ENCODE assay signal across 9 cellular contexts in the genomic region with DNA sequence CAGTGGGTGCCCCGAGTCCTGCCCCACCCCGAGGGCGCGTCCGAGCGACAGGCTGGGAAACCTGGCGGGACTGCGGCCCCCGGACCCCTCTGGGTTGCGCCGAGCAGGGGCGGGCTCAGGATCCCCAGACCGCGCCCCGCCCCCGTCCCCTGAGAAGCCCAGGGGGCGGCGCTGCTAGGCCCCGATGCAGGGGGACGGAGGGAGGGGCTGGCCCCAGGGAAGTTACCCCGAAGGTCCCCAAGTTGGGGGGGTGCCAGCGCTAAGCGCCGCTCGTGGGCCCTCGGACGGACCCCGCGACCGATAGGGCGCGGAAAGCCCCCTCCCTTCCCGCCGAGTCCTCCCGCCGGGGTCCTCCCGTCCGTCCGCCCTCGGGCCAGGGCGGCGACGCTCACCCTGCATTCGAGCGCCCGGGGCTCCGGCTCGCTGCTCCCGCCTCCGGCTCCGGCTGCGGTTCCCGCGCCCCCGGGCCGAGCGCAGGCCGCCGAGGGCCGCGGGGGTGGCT. TPM values are rescaled to one million over a fixed set of nuclear protein-coding genes. Genes with fewer than 3 reads are reported as not detected.
A peak's percentile ranks its signal among the peaks of the same experiment; 100 is the strongest.
DNase-seq lines count a peak whose midpoint lies in the region; ATAC-seq and FAIRE-seq lines count a peak whose summit lies in the region.
"Had no signal": no experiment of that assay in that cellular context is flagged by ENCODE, and none has a peak within 500 bp of the region (broad histone marks: within the 10 kb centered on the region; RNA-seq: fewer than 3 reads in every experiment).

No MANE protein-coding gene starts in this region.

- no peak overlapping the region for H3K4me3 Mint-ChIP-seq in activated naive CD8-positive, alpha-beta T cell treated with anti-CD3 and anti-CD28 coated beads, Interleukin-2, amount 50 U/mL, for 24 hours
- H3K4me3 Mint-ChIP-seq in immature natural killer cell, result no peak overlapping the region

- ATAC-seq in HG02759 (IDR thresholded peaks at IDR 0.05; ENCODE audit: unreplicated experiment), result peak; percentile 36
- ATAC-seq in activated naive CD8-positive, alpha-beta T cell treated with anti-CD3 and anti-CD28 coated beads, Interleukin-2, amount 50 U/mL, for 24 hours, result peak; percentile 11
- ATAC-seq in HG03196 (IDR thresholded peaks at IDR 0.05; ENCODE audit: unreplicated experiment), result no peak
- ATAC-seq in HG03095 (IDR thresholded peaks at IDR 0.05; ENCODE audit: unreplicated experiment), result no peak

- H3K4me1 Mint-ChIP-seq in activated naive CD8-positive, alpha-beta T cell treated with anti-CD3 and anti-CD28 coated beads, Interleukin-2, amount 50 U/mL, for 24 hours, result peaks cover 5% of the 10 kb centered on the region
- H3K4me1 Mint-ChIP-seq in immature natural killer cell, result peaks cover 6 to 10% of the 10 kb centered on the region in 2 donors

- no peaks in the 10 kb centered on the region for H3K36me3 Mint-ChIP-seq in activated naive CD8-positive, alpha-beta T cell treated with anti-CD3 and anti-CD28 coated beads, Interleukin-2, amount 50 U/mL, for 24 hours (ENCODE audit: low read depth)
- no peaks in the 10 kb centered on the region for H3K36me3 Mint-ChIP-seq in immature natural killer cell

- DNase-seq in Daoy (ENCODE audit: low read depth) (peak; percentile 61), immature natural killer cell (peak in 2 of 3 donors; percentile 32 to 39), urothelium cell line (ENCODE audit: low spot score) (peak; percentile 52)
- DNase-seq in activated naive CD8-positive, alpha-beta T cell treated with anti-CD3 and anti-CD28 coated beads, Interleukin-2, amount 50 U/mL, for 24 hours, result no peak
- no peak for DNase-seq in central memory CD4-positive, alpha-beta T cell

- H3K9me3 Mint-ChIP-seq in activated naive CD8-positive, alpha-beta T cell treated with anti-CD3 and anti-CD28 coated beads, Interleukin-2, amount 50 U/mL, for 24 hours, result no peaks in the 10 kb centered on the region
- no peaks in the 10 kb centered on the region for H3K9me3 Mint-ChIP-seq in immature natural killer cell

- H3K27ac Mint-ChIP-seq in activated naive CD8-positive, alpha-beta T cell treated with anti-CD3 and anti-CD28 coated beads, Interleukin-2, amount 50 U/mL, for 24 hours, result no peak overlapping the region
- no peak overlapping the region for H3K27ac Mint-ChIP-seq in immature natural killer cell

- peaks cover 18% of the 10 kb centered on the region for H3K27me3 Mint-ChIP-seq in activated naive CD8-positive, alpha-beta T cell treated with anti-CD3 and anti-CD28 coated beads, Interleukin-2, amount 50 U/mL, for 24 hours
- peaks cover 0 to 7% (median 0%) of the 10 kb centered on the region in 3 donors for H3K27me3 Mint-ChIP-seq in immature natural killer cell (ENCODE audit: low read depth in 3 of 3)

- FAIRE-seq in urothelium cell line (lab: Jason Lieb, UNC), result no peak

RNA-seq across cellular contexts. Expression of gene GPR153, which starts 0.4 kb away (rescaled TPM):
- 3.0 and 6.3 TPM in 2 replicates for total RNA-seq in Daoy (2014; rRNA removed; shearing (Covaris generic))
- polyA plus RNA-seq in immature natural killer cell, result 1 to 10 TPM in 1 of 3 donors, under 1 TPM in 2; 0.58 to 1.5 (median 0.68) TPM

RNA-seq across cellular contexts. Expression of gene HES3, which starts 16.5 kb away (rescaled TPM):
- not detected in 2 replicates for total RNA-seq in Daoy (2014; rRNA removed; shearing (Covaris generic))
- not detected for polyA plus RNA-seq in immature natural killer cell
- total RNA-seq: RPMI7951 had no signal

RNA-seq across cellular contexts. Expression of gene ICMT, which starts 24.7 kb away (rescaled TPM):
- 88.7 and 106 TPM in 2 replicates for total RNA-seq in Daoy (2014; rRNA removed; shearing (Covaris generic))
- polyA plus RNA-seq in immature natural killer cell, result 10 to 100 TPM; 17.3 to 30.7 (median 20.4) TPM

RNA-seq across cellular contexts. Expression of gene RNF207, which starts 54.6 kb away (rescaled TPM):
- 6.2 and 11.7 TPM in 2 replicates for total RNA-seq in Daoy (2014; rRNA removed; shearing (Covaris generic))
- 1 to 10 TPM in 1 of 3 donors, under 1 TPM in 1, not detected in 1; 0.19 to 3.0 TPM for polyA plus RNA-seq in immature natural killer cell

Comparison
In these comparisons a context has a peak if more than half of its experiments do, and no peak if none do; other contexts are left out.
1. DNase-seq: peak in Daoy (single experiment), immature natural killer cell (2 of 3) and urothelium cell line (single experiment); none in activated naive CD8-positive, alpha-beta T cell treated with anti-CD3 and anti-CD28 coated beads, Interleukin-2, amount 50 U/mL, for 24 hours (single experiment) and central memory CD4-positive, alpha-beta T cell (single experiment).
2. ATAC-seq: peak in HG02759 (single experiment) and activated naive CD8-positive, alpha-beta T cell treated with anti-CD3 and anti-CD28 coated beads, Interleukin-2, amount 50 U/mL, for 24 hours (single experiment); none in HG03196 (single experiment) and HG03095 (single experiment).